Comparison of ENCODE assay signal across 17 cellular contexts in genomic region chr19:40583283-40583682, GRCh38.
"Had no signal": no experiment of that assay in that cellular context is flagged by ENCODE, and none has a peak within 500 bp of the region (broad histone marks: within the 10 kb centered on the region; RNA-seq: fewer than 3 reads in every experiment).

No MANE protein-coding gene starts in this region.

- H3K27me3 Mint-ChIP-seq: naive B cell; stimulated activated naive CD8-positive, alpha-beta T cell treated with anti-CD3 and anti-CD28 coated beads, Interleukin-15, amount 100 ng/mL, for 72 hours had no signal

- H3K4me2 ChIP-seq: hepatocyte had no signal

- H3K9me3 Mint-ChIP-seq: endodermal cell; naive B cell; nephron; stimulated activated naive CD8-positive, alpha-beta T cell treated with anti-CD3 and anti-CD28 coated beads, Interleukin-15, amount 100 ng/mL, for 72 hours had no signal

- H3K27me3 ChIP-seq: hepatocyte, neutrophil, testis, transverse colon had no signal

- H3K27ac Mint-ChIP-seq: endodermal cell; stimulated activated naive CD8-positive, alpha-beta T cell treated with anti-CD3 and anti-CD28 coated beads, Interleukin-15, amount 100 ng/mL, for 72 hours had no signal

- H3K4me3 ChIP-seq: hepatocyte, testis, transverse colon had no signal

- ATAC-seq: left cardiac atrium; stimulated activated naive CD8-positive, alpha-beta T cell treated with anti-CD3 and anti-CD28 coated beads, Interleukin-15, amount 100 ng/mL, for 72 hours had no signal

- H3K4me3 Mint-ChIP-seq: endodermal cell; nephron; stimulated activated naive CD8-positive, alpha-beta T cell treated with anti-CD3 and anti-CD28 coated beads, Interleukin-15, amount 100 ng/mL, for 72 hours had no signal

- H3K27ac ChIP-seq: hepatocyte, testis, transverse colon had no signal

- H3K4me1 ChIP-seq: testis had no signal

- H3K4me1 Mint-ChIP-seq: nephron had no signal

- H3K9me3 ChIP-seq: neutrophil, testis, transverse colon had no signal

- DNase-seq: dermis blood vessel endothelial cell; endodermal cell; erythroblast; foreskin melanocyte; kidney; left cardiac atrium; mesendoderm; naive B cell; posterior cingulate gyrus; small intestine; stimulated activated CD4-positive, alpha-beta T cell treated with anti-CD3 and anti-CD28 coated beads, Interleukin-2, amount 100 ng/mL, for 48 hours; stimulated activated naive CD8-positive, alpha-beta T cell treated with anti-CD3 and anti-CD28 coated beads, Interleukin-15, amount 100 ng/mL, for 72 hours; testis; transverse colon had no signal
